1 cellular context compared by ENCODE assay signal in genomic region chr12:31984806-31985591, GRCh38.
TF ChIP-seq lines count a peak whose summit lies in the region.

No MANE protein-coding gene starts in this region.

TF ChIP-seq in GM12878, 131 proteins besides CTCF, POLR2A, EP300 and RAD21:
- TF ChIP-seq TBL1XR1 (IDR thresholded peaks at IDR 0.05; ENCODE audit: low read depth, low read length) (no peak), NFIC (IDR thresholded peaks at IDR 0.05; ENCODE audit: low read depth, low read length) (0 out of 2 replicates have a peak, but pooled peaks have one; percentile 8)
